Comparison of ENCODE assay signal across 8 cellular contexts in the genomic region with DNA sequence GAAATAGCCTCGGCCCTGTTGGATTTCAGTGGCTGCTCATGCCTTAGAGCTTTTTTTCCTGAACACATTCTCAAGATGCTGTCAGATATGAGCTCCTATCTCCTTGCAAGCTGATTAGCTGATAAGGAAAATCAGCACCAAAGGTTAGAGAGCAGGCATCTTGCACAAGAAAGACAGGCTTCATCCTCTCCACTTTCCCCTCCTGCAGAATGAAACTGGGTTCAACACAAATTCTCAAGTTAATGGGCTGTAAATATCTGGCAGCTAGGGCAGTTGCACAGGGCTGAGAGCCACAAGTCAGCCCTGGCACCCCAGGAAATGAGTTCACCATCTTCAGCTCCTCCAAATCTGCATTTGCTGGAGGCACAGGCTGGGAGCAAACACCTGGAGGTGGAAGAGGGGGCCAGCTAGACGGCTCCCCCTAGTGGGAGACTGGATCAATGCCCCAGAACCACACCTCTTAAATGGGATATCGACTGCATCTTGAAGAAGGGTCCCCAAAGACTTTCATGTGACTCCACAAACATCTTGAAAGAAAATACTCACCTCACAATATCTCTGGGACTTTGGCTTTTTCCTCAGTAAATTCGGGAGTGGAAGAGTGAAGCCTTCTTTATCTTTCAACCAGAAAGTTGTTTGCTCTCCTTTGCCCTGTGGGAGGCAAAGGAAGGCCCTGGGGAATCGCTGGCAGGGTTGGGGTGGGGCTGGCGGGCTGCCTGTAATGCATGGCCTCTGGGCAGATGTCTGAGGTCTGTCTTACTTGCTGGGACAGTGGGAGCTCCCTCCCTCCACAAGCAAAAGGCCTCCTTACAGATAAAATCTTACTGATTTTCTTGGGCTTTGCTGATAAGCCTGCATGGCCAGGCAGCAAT. TPM values are rescaled to one million over a fixed set of nuclear protein-coding genes. Genes with fewer than 3 reads are reported as not detected.
DNase-seq lines count a peak whose midpoint lies in the region; ATAC-seq and TF ChIP-seq lines count a peak whose summit lies in the region.

No MANE protein-coding gene starts in this region.

- no peak overlapping the region for H3K4me3 Mint-ChIP-seq in activated CD4-positive, alpha-beta T cell treated with anti-CD3 and anti-CD28 coated beads, Interleukin-2, amount 10 ng/mL, durations not matched to agents 7 days and 5 days

- POLR2A ChIA-PET in activated CD4-positive, alpha-beta T cell treated with anti-CD3 and anti-CD28 coated beads, Interleukin-2, amount 10 ng/mL, durations not matched to agents 7 days and 5 days (lab: Charles Lee): no interaction called here

- ATAC-seq in GM19463 (IDR thresholded peaks at IDR 0.05; ENCODE audit: unreplicated experiment) (peak; percentile 89), omental fat pad (ENCODE audit: low FRiP score) (peak; percentile 79), HG03139 (IDR thresholded peaks at IDR 0.05; ENCODE audit: unreplicated experiment) (no peak)

- no peaks in the 10 kb centered on the region for H3K36me3 Mint-ChIP-seq in activated CD4-positive, alpha-beta T cell treated with anti-CD3 and anti-CD28 coated beads, Interleukin-2, amount 10 ng/mL, durations not matched to agents 7 days and 5 days (ENCODE audit: low read depth)

- H3K27me3 Mint-ChIP-seq in activated CD4-positive, alpha-beta T cell treated with anti-CD3 and anti-CD28 coated beads, Interleukin-2, amount 10 ng/mL, durations not matched to agents 7 days and 5 days: peaks cover 19% of the 10 kb centered on the region

- peak; percentile 21 for DNase-seq in DMS79 treated with DMSO at 0.1 percent for 48 hours (lab: John Stamatoyannopoulos, UW)
- peak; percentile 60 to 61 for DNase-seq in Kasumi-1 (lab: John Stamatoyannopoulos, UW)
- peak; percentile 24 for DNase-seq in activated CD4-positive, alpha-beta T cell treated with anti-CD3 and anti-CD28 coated beads, Interleukin-2, amount 10 ng/mL, durations not matched to agents 7 days and 5 days
- peak; percentile 49 for DNase-seq in fibroblast of peridontal ligament (ENCODE audit: extremely low read depth)
- DNase-seq in omental fat pad (ENCODE audit: low spot score): no peak
- DNase-seq in NCI-H1436 treated with DMSO at 0.1 percent for 48 hours (lab: John Stamatoyannopoulos, UW): no peak

- H3K9me3 Mint-ChIP-seq in activated CD4-positive, alpha-beta T cell treated with anti-CD3 and anti-CD28 coated beads, Interleukin-2, amount 10 ng/mL, durations not matched to agents 7 days and 5 days: no peaks in the 10 kb centered on the region

- no peaks in the 10 kb centered on the region for H3K4me1 Mint-ChIP-seq in activated CD4-positive, alpha-beta T cell treated with anti-CD3 and anti-CD28 coated beads, Interleukin-2, amount 10 ng/mL, durations not matched to agents 7 days and 5 days

- CTCF ChIA-PET in activated CD4-positive, alpha-beta T cell treated with anti-CD3 and anti-CD28 coated beads, Interleukin-2, amount 10 ng/mL, durations not matched to agents 7 days and 5 days (lab: Charles Lee): interaction anchor here (0.6 to 0.7 kb wide), 2 partner anchors 56 to 1728 kb away, joined by 3 read pairs; no protein-coding TSS in a partner anchor

- TF ChIP-seq CTCF in omental fat pad (IDR thresholded peaks at IDR 0.05): no peak

- H3K27ac Mint-ChIP-seq in activated CD4-positive, alpha-beta T cell treated with anti-CD3 and anti-CD28 coated beads, Interleukin-2, amount 10 ng/mL, durations not matched to agents 7 days and 5 days: no peak overlapping the region

RNA-seq across cellular contexts. Expression of a gene that starts 24.7 kb away (rescaled TPM):
- not detected for total RNA-seq in activated CD4-positive, alpha-beta T cell treated with anti-CD3 and anti-CD28 coated beads, Interleukin-2, amount 10 ng/mL, durations not matched to agents 7 days and 5 days
- total RNA-seq in omental fat pad: not detected

Comparison
In these comparisons a context has a peak if more than half of its experiments do, and no peak if none do; other contexts are left out.
1. DNase-seq: peak in DMS79 treated with DMSO at 0.1 percent for 48 hours (single experiment), Kasumi-1 (2 of 2), activated CD4-positive, alpha-beta T cell treated with anti-CD3 and anti-CD28 coated beads, Interleukin-2, amount 10 ng/mL, durations not matched to agents 7 days and 5 days (single experiment) and fibroblast of peridontal ligament (single experiment); none in omental fat pad (single experiment) and NCI-H1436 treated with DMSO at 0.1 percent for 48 hours (single experiment).